ENCODE assay signal across 13 cellular contexts in genomic region chr19:45215391-45216191, GRCh38. TPM values are rescaled to one million over a fixed set of nuclear protein-coding genes. Genes with fewer than 3 reads are reported as not detected.
A peak's percentile ranks its signal among the peaks of the same experiment; 100 is the strongest.
DNase-seq lines count a peak whose midpoint lies in the region; ATAC-seq and TF ChIP-seq lines count a peak whose summit lies in the region.
"Had no signal": no experiment of that assay in that cellular context is flagged by ENCODE, and none has a peak within 500 bp of the region (broad histone marks: within the 10 kb centered on the region; RNA-seq: fewer than 3 reads in every experiment).

No MANE protein-coding gene starts in this region.

- H3K9me3 Mint-ChIP-seq in nephron, result no peaks in the 10 kb centered on the region
- no peaks in the 10 kb centered on the region for H3K9me3 Mint-ChIP-seq in activated CD8-positive, alpha-beta memory T cell treated with anti-CD3 and anti-CD28 coated beads, Interleukin-2, amount 10 ng/mL, durations not matched to agents 7 days and 5 days (ENCODE audit: low read depth)

- 15 to 18% methylated on average over 4 to 10 of the region's 35 CpGs for WGBS in esophagus squamous epithelium, 2 donors

- H3K4me1 ChIP-seq in esophagus squamous epithelium, result peaks cover 17 to 59% (median 17%) of the 10 kb centered on the region in 3 donors

- TF ChIP-seq CTCF in esophagus squamous epithelium (IDR thresholded peaks at IDR 0.05), result peak in 1 of 6 experiments; percentile 8
- TF ChIP-seq CTCF in nephron (IDR thresholded peaks at IDR 0.05; ENCODE audit: unreplicated experiment in 3 of 3), result no peak

- DNase-seq in Daoy (ENCODE audit: low read depth), result peak; percentile 61
- DNase-seq in NCI-H2196 (lab: John Stamatoyannopoulos, UW; ENCODE audit: unreplicated experiment), result peak; percentile 51
- no peak for DNase-seq in esophagus squamous epithelium (lab: John Stamatoyannopoulos, UW)
- no peak for DNase-seq in midbrain (lab: John Stamatoyannopoulos, UW)
- no peak for DNase-seq in stimulated activated CD4-positive, alpha-beta T cell treated with anti-CD3 and anti-CD28 coated beads, Interleukin-4, amount 100 ng/mL, for 24 hours
- no peak for DNase-seq in activated CD8-positive, alpha-beta memory T cell treated with anti-CD3 and anti-CD28 coated beads, Interleukin-2, amount 10 ng/mL, durations not matched to agents 7 days and 5 days
- DNase-seq: activated CD4-positive, alpha-beta T cell treated with anti-CD3 and anti-CD28 coated beads for 36 hours; activated naive CD4-positive, alpha-beta T cell treated with anti-CD3 and anti-CD28 coated beads, Interleukin-2, amount 50 U/mL, for 16 hours; effector CD8-positive, alpha-beta T cell; stimulated activated CD4-positive, alpha-beta T cell treated with anti-CD3 and anti-CD28 coated beads, Interleukin-2, amount 100 ng/mL, for 48 hours; tibial artery had no signal

- H3K4me1 Mint-ChIP-seq in nephron, result peaks cover 31% of the 10 kb centered on the region
- H3K4me1 Mint-ChIP-seq in activated CD8-positive, alpha-beta memory T cell treated with anti-CD3 and anti-CD28 coated beads, Interleukin-2, amount 10 ng/mL, durations not matched to agents 7 days and 5 days, result peaks cover 4% of the 10 kb centered on the region

- peaks cover 0 to 92% (median 0%) of the 10 kb centered on the region in 4 donors for H3K27me3 ChIP-seq in esophagus squamous epithelium

- peak overlapping the region in 3 of 4 donors; percentile 4 to 12 (median 8) for H3K4me3 ChIP-seq in esophagus squamous epithelium
- H3K4me3 ChIP-seq: tibial artery had no signal

- peaks cover 78% of the 10 kb centered on the region for H3K27me3 Mint-ChIP-seq in nephron (ENCODE audit: low read depth)
- H3K27me3 Mint-ChIP-seq in activated CD8-positive, alpha-beta memory T cell treated with anti-CD3 and anti-CD28 coated beads, Interleukin-2, amount 10 ng/mL, durations not matched to agents 7 days and 5 days, result peaks cover 50% of the 10 kb centered on the region

- intact Hi-C loops in esophagus squamous epithelium (cut with DNase I), result no loop called here

- TF ChIP-seq POLR2A in esophagus squamous epithelium (IDR thresholded peaks at IDR 0.05), result no peak

- H3K27ac Mint-ChIP-seq in nephron, result peak overlapping the region in 1 of 3 experiments; percentile 11
- H3K27ac Mint-ChIP-seq in activated CD8-positive, alpha-beta memory T cell treated with anti-CD3 and anti-CD28 coated beads, Interleukin-2, amount 10 ng/mL, durations not matched to agents 7 days and 5 days, result no peak overlapping the region
- H3K27ac Mint-ChIP-seq: activated CD4-positive, alpha-beta T cell treated with anti-CD3 and anti-CD28 coated beads for 36 hours had no signal

- CTCF ChIA-PET in activated CD8-positive, alpha-beta memory T cell treated with anti-CD3 and anti-CD28 coated beads, Interleukin-2, amount 10 ng/mL, durations not matched to agents 7 days and 5 days (lab: Charles Lee), result no interaction called here

- peak overlapping the region in 2 of 4 donors; percentile 13 to 46 for H3K27ac ChIP-seq in esophagus squamous epithelium
- H3K27ac ChIP-seq: tibial artery had no signal

- no peaks in the 10 kb centered on the region for H3K9me3 ChIP-seq in esophagus squamous epithelium
- H3K9me3 ChIP-seq: tibial artery had no signal

- no peak for ATAC-seq in GM21515 (IDR thresholded peaks at IDR 0.05; ENCODE audit: unreplicated experiment)
- no peak for ATAC-seq in activated CD8-positive, alpha-beta memory T cell treated with anti-CD3 and anti-CD28 coated beads, Interleukin-2, amount 10 ng/mL, durations not matched to agents 7 days and 5 days
- ATAC-seq: activated CD4-positive, alpha-beta T cell treated with anti-CD3 and anti-CD28 coated beads for 36 hours had no signal

- H3K36me3 Mint-ChIP-seq in nephron (ENCODE audit: low read depth), result no peaks in the 10 kb centered on the region
- H3K36me3 Mint-ChIP-seq in activated CD8-positive, alpha-beta memory T cell treated with anti-CD3 and anti-CD28 coated beads, Interleukin-2, amount 10 ng/mL, durations not matched to agents 7 days and 5 days, result no peaks in the 10 kb centered on the region

- H3K36me3 ChIP-seq in esophagus squamous epithelium, result no peaks in the 10 kb centered on the region
- H3K36me3 ChIP-seq: tibial artery had no signal

- H3K4me3 Mint-ChIP-seq in nephron, result peak overlapping the region in 2 of 3 experiments; percentile 36 to 64
- no peak overlapping the region for H3K4me3 Mint-ChIP-seq in activated CD8-positive, alpha-beta memory T cell treated with anti-CD3 and anti-CD28 coated beads, Interleukin-2, amount 10 ng/mL, durations not matched to agents 7 days and 5 days
- H3K4me3 Mint-ChIP-seq: activated CD4-positive, alpha-beta T cell treated with anti-CD3 and anti-CD28 coated beads for 36 hours had no signal

RNA-seq across cellular contexts. Expression of gene EXOC3L2, which starts 29.6 kb away (rescaled TPM):
- total RNA-seq in Daoy (2014; rRNA removed; shearing (Covaris generic)), result 0.17 and 0.39 TPM in 2 replicates
- 1 to 10 TPM in 1 of 4 donors, under 1 TPM in 3; 0.29 to 1.5 (median 0.80) TPM for total RNA-seq in esophagus squamous epithelium
- total RNA-seq in activated CD8-positive, alpha-beta memory T cell treated with anti-CD3 and anti-CD28 coated beads, Interleukin-2, amount 10 ng/mL, durations not matched to agents 7 days and 5 days, result not detected
- total RNA-seq: activated CD4-positive, alpha-beta T cell treated with anti-CD3 and anti-CD28 coated beads for 36 hours had no signal

RNA-seq across cellular contexts. Expression of gene MARK4, which starts 35.5 kb away (rescaled TPM):
- total RNA-seq in Daoy (2014; rRNA removed; shearing (Covaris generic)), result 2.5 and 8.1 TPM in 2 replicates
- total RNA-seq in esophagus squamous epithelium, result 10 to 100 TPM in 3 of 4 donors, 1 to 10 TPM in 1; 6.4 to 19.6 (median 14.9) TPM
- 10 to 100 TPM; 25.9 to 29.4 TPM for total RNA-seq in activated CD8-positive, alpha-beta memory T cell treated with anti-CD3 and anti-CD28 coated beads, Interleukin-2, amount 10 ng/mL, durations not matched to agents 7 days and 5 days

RNA-seq across cellular contexts. Expression of gene BLOC1S3, which starts 37.0 kb away (rescaled TPM):
- 3.9 and 6.9 TPM in 2 replicates for total RNA-seq in Daoy (2014; rRNA removed; shearing (Covaris generic))
- 10 to 100 TPM in 2 of 4 donors, 1 to 10 TPM in 2; 7.9 to 18.4 (median 10.4) TPM for total RNA-seq in esophagus squamous epithelium
- 10 to 100 TPM; 15.7 to 17.6 TPM for total RNA-seq in activated CD8-positive, alpha-beta memory T cell treated with anti-CD3 and anti-CD28 coated beads, Interleukin-2, amount 10 ng/mL, durations not matched to agents 7 days and 5 days

RNA-seq across cellular contexts. Expression of gene TRAPPC6A, which starts 37.6 kb away (rescaled TPM):
- total RNA-seq in Daoy (2014; rRNA removed; shearing (Covaris generic)), result 4.3 and 8.4 TPM in 2 replicates
- total RNA-seq in esophagus squamous epithelium, result 10 to 100 TPM in 3 of 4 donors, 1 to 10 TPM in 1; 5.4 to 27.8 (median 18.0) TPM
- total RNA-seq in activated CD8-positive, alpha-beta memory T cell treated with anti-CD3 and anti-CD28 coated beads, Interleukin-2, amount 10 ng/mL, durations not matched to agents 7 days and 5 days, result 10 to 100 TPM; 50.3 to 50.6 TPM

RNA-seq across cellular contexts. Expression of gene NKPD1, which starts 54.8 kb away (rescaled TPM):
- total RNA-seq in Daoy (2014; rRNA removed; shearing (Covaris generic)), result 0.11 and 1.4 TPM in 2 replicates
- total RNA-seq in esophagus squamous epithelium, result 1 to 10 TPM; 1.1 to 4.2 (median 2.9) TPM
- under 1 TPM; 0.14 to 0.18 TPM for total RNA-seq in activated CD8-positive, alpha-beta memory T cell treated with anti-CD3 and anti-CD28 coated beads, Interleukin-2, amount 10 ng/mL, durations not matched to agents 7 days and 5 days

Comparison
In these comparisons a context has a peak if more than half of its experiments do, and no peak if none do; other contexts are left out.
1. DNase-seq: peak in Daoy (single experiment) and NCI-H2196 (single experiment); none in esophagus squamous epithelium (single experiment), midbrain (single experiment), stimulated activated CD4-positive, alpha-beta T cell treated with anti-CD3 and anti-CD28 coated beads, Interleukin-4, amount 100 ng/mL, for 24 hours (single experiment) and activated CD8-positive, alpha-beta memory T cell treated with anti-CD3 and anti-CD28 coated beads, Interleukin-2, amount 10 ng/mL, durations not matched to agents 7 days and 5 days (single experiment).